15 cellular contexts compared by ENCODE assay signal in genomic region chr14:74599201-74599809, GRCh38. TPM values are rescaled to one million over a fixed set of nuclear protein-coding genes. Genes with fewer than 3 reads are reported as not detected.
DNase-seq lines count a peak whose midpoint lies in the region; ATAC-seq, FAIRE-seq and TF ChIP-seq lines count a peak whose summit lies in the region.
"Had no signal": no experiment of that assay in that cellular context is flagged by ENCODE, and none has a peak within 500 bp of the region (broad histone marks: within the 10 kb centered on the region; RNA-seq: fewer than 3 reads in every experiment).

No MANE protein-coding gene starts in this region.

- no peaks in the 10 kb centered on the region for H3K9me2 ChIP-seq in SK-N-SH

- H3K27ac Mint-ChIP-seq in CD8-positive, alpha-beta T cell, result no peak overlapping the region
- H3K27ac Mint-ChIP-seq: activated CD8-positive, alpha-beta memory T cell treated with anti-CD3 and anti-CD28 coated beads, Interleukin-2, amount 10 ng/mL, durations not matched to agents 7 days and 5 days; stimulated activated naive B cell treated with anti-CD40 and anti-IgM and Interleukin-4, amounts not matched to agents 10 μg/mL and 1 μg/mL and 100 μg/mL, for 72 hours had no signal

- CTCF ChIA-PET in SK-N-SH (lab: Yijun Ruan, JAX), result interaction anchor here (1.4 to 6.4 kb wide), 3 partner anchors 11 to 91 kb away, joined by 5 to 45 read pairs (median 36); partner anchors contain the start of gene LTBP2
- CTCF ChIA-PET in CD8-positive, alpha-beta T cell (lab: Charles Lee), result interaction anchor here (1.0 to 2.9 kb wide), 2 partner anchors 10 to 13 kb away, joined by 3 to 19 read pairs; no protein-coding TSS in a partner anchor

- TF ChIP-seq RAD21 in SK-N-SH (IDR thresholded peaks at IDR 0.05; ENCODE audit: low read length), result no peak

- ATAC-seq in SK-N-SH treated with all-trans-retinoic acid at 6 μM for 48 hours (no peak), aorta (ENCODE audit: low FRiP score) (peak; percentile 23), GM21825 (IDR thresholded peaks at IDR 0.05; ENCODE audit: unreplicated experiment) (no peak)
- no peak for ATAC-seq in CD8-positive, alpha-beta T cell
- ATAC-seq: A549; activated CD8-positive, alpha-beta memory T cell treated with anti-CD3 and anti-CD28 coated beads, Interleukin-2, amount 10 ng/mL, durations not matched to agents 7 days and 5 days; effector memory CD8-positive, alpha-beta T cell; naive thymus-derived CD8-positive, alpha-beta T cell; stimulated activated naive B cell treated with anti-CD40 and anti-IgM and Interleukin-4, amounts not matched to agents 10 μg/mL and 1 μg/mL and 100 μg/mL, for 72 hours had no signal

- no peaks in the 10 kb centered on the region for H3K4me1 Mint-ChIP-seq in CD8-positive, alpha-beta T cell (ENCODE audit: low read depth)
- H3K4me1 Mint-ChIP-seq: activated CD8-positive, alpha-beta memory T cell treated with anti-CD3 and anti-CD28 coated beads, Interleukin-2, amount 10 ng/mL, durations not matched to agents 7 days and 5 days had no signal

- no peaks in the 10 kb centered on the region for H3K9me3 ChIP-seq in SK-N-SH
- H3K9me3 ChIP-seq in left ventricle myocardium inferior (replicated peaks), result no peaks in the 10 kb centered on the region
- no peaks in the 10 kb centered on the region for H3K9me3 ChIP-seq in parathyroid adenoma (ENCODE audit: control insufficient read depth, low read length)
- no peaks in the 10 kb centered on the region for H3K9me3 ChIP-seq in aorta (ENCODE audit: control insufficient read depth, low read length)
- H3K9me3 ChIP-seq in CD8-positive, alpha-beta T cell (ENCODE audit: low read length), result no peaks in the 10 kb centered on the region
- H3K9me3 ChIP-seq: A549 had no signal

- no peaks in the 10 kb centered on the region for H3K27me3 Mint-ChIP-seq in CD8-positive, alpha-beta T cell (ENCODE audit: low read depth)

- H3K9ac ChIP-seq in SK-N-SH, result no peak overlapping the region
- no peak overlapping the region for H3K9ac ChIP-seq in parathyroid adenoma

- H3K36me3 ChIP-seq in SK-N-SH (replicated peaks in 1 of 2; ENCODE audit: control insufficient read depth in 1 of 2, insufficient read depth in 2 of 2, low read length in 1 of 2) (peaks cover 18 to 39% of the 10 kb centered on the region in 2 experiments), left ventricle myocardium inferior (no peaks in the 10 kb centered on the region), parathyroid adenoma (ENCODE audit: control insufficient read depth, insufficient read depth, low read length) (no peaks in the 10 kb centered on the region), aorta (ENCODE audit: control insufficient read depth in 1 of 2, insufficient read depth in 2 of 2, low read length in 1 of 2) (peaks cover 0 to 1% of the 10 kb centered on the region in 2 donors)
- no peaks in the 10 kb centered on the region for H3K36me3 ChIP-seq in CD8-positive, alpha-beta T cell (ENCODE audit: insufficient read depth, low read length)

- no peak overlapping the region for H3K4me3 ChIP-seq in SK-N-SH (ENCODE audit: low read depth in 2 of 2, low read length in 1 of 2)
- no peak overlapping the region for H3K4me3 ChIP-seq in left ventricle myocardium inferior
- H3K4me3 ChIP-seq in parathyroid adenoma (ENCODE audit: low read depth, low read length), result no peak overlapping the region
- no peak overlapping the region for H3K4me3 ChIP-seq in aorta (ENCODE audit: low read length in 2 of 2)
- no peak overlapping the region for H3K4me3 ChIP-seq in CD8-positive, alpha-beta T cell (ENCODE audit: low read depth, low read length)
- H3K4me3 ChIP-seq: A549, PC-9 had no signal

- POLR2A ChIA-PET in SK-N-SH (lab: Yijun Ruan, JAX), result interaction anchor here (0.7 kb wide), 1 partner anchor 106 kb away, joined by 3 read pairs; the partner anchor contains the start of genes ISCA2 and NPC2
- POLR2A ChIA-PET in CD8-positive, alpha-beta T cell (lab: Charles Lee), result interaction anchor here (0.6 kb wide), 1 partner anchor 150 kb away, joined by 3 read pairs; no protein-coding TSS in a partner anchor

- H3K4me2 ChIP-seq in SK-N-SH, result no peak overlapping the region
- no peak overlapping the region for H3K4me2 ChIP-seq in parathyroid adenoma (ENCODE audit: low read length)
- H3K4me2 ChIP-seq: A549, PC-9 had no signal

- FAIRE-seq in urothelium cell line (lab: Jason Lieb, UNC), result no peak
- FAIRE-seq: A549, TTC549 had no signal

- H3K36me3 Mint-ChIP-seq in CD8-positive, alpha-beta T cell, result no peaks in the 10 kb centered on the region
- H3K36me3 Mint-ChIP-seq: activated CD8-positive, alpha-beta memory T cell treated with anti-CD3 and anti-CD28 coated beads, Interleukin-2, amount 10 ng/mL, durations not matched to agents 7 days and 5 days; naive thymus-derived CD8-positive, alpha-beta T cell had no signal

- no peaks in the 10 kb centered on the region for H3K9me3 Mint-ChIP-seq in CD8-positive, alpha-beta T cell
- H3K9me3 Mint-ChIP-seq: effector memory CD8-positive, alpha-beta T cell; naive thymus-derived CD8-positive, alpha-beta T cell; stimulated activated naive B cell treated with anti-CD40 and anti-IgM and Interleukin-4, amounts not matched to agents 10 μg/mL and 1 μg/mL and 100 μg/mL, for 72 hours had no signal

- DNase-seq in SK-N-SH, result no peak
- DNase-seq in left ventricle myocardium inferior, result no peak
- DNase-seq in aorta, result peak in 1 of 2 donors; percentile 63
- no peak for DNase-seq in CD8-positive, alpha-beta T cell
- no peak for DNase-seq in urothelium cell line (ENCODE audit: low spot score)
- DNase-seq: activated CD8-positive, alpha-beta memory T cell treated with anti-CD3 and anti-CD28 coated beads, Interleukin-2, amount 10 ng/mL, durations not matched to agents 7 days and 5 days; effector memory CD8-positive, alpha-beta T cell; PC-9; stimulated activated naive B cell treated with anti-CD40 and anti-IgM and Interleukin-4, amounts not matched to agents 10 μg/mL and 1 μg/mL and 100 μg/mL, for 72 hours had no signal

- peaks cover 15 to 50% of the 10 kb centered on the region in 2 experiments; a peak in 2 of 4 replicates for H3K4me1 ChIP-seq in SK-N-SH (ENCODE audit: control insufficient read depth in 1 of 2, insufficient read depth in 2 of 2, low read depth in 1 of 2, low read length in 1 of 2)
- H3K4me1 ChIP-seq in left ventricle myocardium inferior, result peaks cover 58% of the 10 kb centered on the region
- H3K4me1 ChIP-seq in parathyroid adenoma, result peaks cover 6% of the 10 kb centered on the region
- H3K4me1 ChIP-seq in aorta (ENCODE audit: control insufficient read depth in 1 of 2, insufficient read depth in 2 of 2, low read length in 2 of 2), result peaks cover 0 to 4% of the 10 kb centered on the region in 2 donors
- H3K4me1 ChIP-seq in CD8-positive, alpha-beta T cell (ENCODE audit: insufficient read depth, low read length), result no peaks in the 10 kb centered on the region
- H3K4me1 ChIP-seq: A549 had no signal

- H2AFZ ChIP-seq in SK-N-SH (ENCODE audit: low read depth) (no peak overlapping the region), parathyroid adenoma (peak overlapping the region; percentile 64)
- H2AFZ ChIP-seq: PC-9 had no signal

- TF ChIP-seq EP300 in SK-N-SH (IDR thresholded peaks at IDR 0.05; ENCODE audit: borderline replicate concordance in 1 of 2, low read depth in 1 of 2, low read length in 1 of 2), result no peak

- peaks cover 100% of the 10 kb centered on the region for H3K79me2 ChIP-seq in SK-N-SH (ENCODE audit: insufficient read depth)
- H3K79me2 ChIP-seq in parathyroid adenoma, result no peaks in the 10 kb centered on the region

- intact Hi-C loops in left ventricle myocardium inferior (cut with micrococcal nuclease), result no loop called here
- intact Hi-C loops in aorta (cut with DNase I), result loop anchor here in 1 of 2 donors (5.0 kb wide), 1 partner anchor 47 kb away; no protein-coding TSS in a partner anchor
- intact Hi-C loops in CD8-positive, alpha-beta T cell (cut with DNase I, micrococcal nuclease), result no loop called here

- peaks cover 10% of the 10 kb centered on the region; the same call in 1 of the 2 replicates for H4K20me1 ChIP-seq in SK-N-SH (ENCODE audit: insufficient read depth)

- H3K27ac ChIP-seq in SK-N-SH (ENCODE audit: low read depth in 2 of 2, low read length in 1 of 2) (peak overlapping the region; percentile 33 to 50; a peak in 3 of 4 replicates), left ventricle myocardium inferior (replicated peaks) (peak overlapping the region; percentile 70), parathyroid adenoma (no peak overlapping the region), aorta (ENCODE audit: low read depth in 1 of 2, low read length in 2 of 2) (peak overlapping the region; percentile 13 to 47)
- H3K27ac ChIP-seq in CD8-positive, alpha-beta T cell (ENCODE audit: low read depth, low read length), result no peak overlapping the region
- H3K27ac ChIP-seq: PC-9 had no signal

- H3K27me3 ChIP-seq in SK-N-SH (ENCODE audit: insufficient read depth), result no peaks in the 10 kb centered on the region
- no peaks in the 10 kb centered on the region for H3K27me3 ChIP-seq in left ventricle myocardium inferior (ENCODE audit: low read depth)
- no peaks in the 10 kb centered on the region for H3K27me3 ChIP-seq in parathyroid adenoma (ENCODE audit: control insufficient read depth, insufficient read depth, low read length)
- H3K27me3 ChIP-seq in aorta (ENCODE audit: control insufficient read depth in 1 of 2, insufficient read depth in 2 of 2, low read length in 1 of 2), result no peaks in the 10 kb centered on the region
- no peaks in the 10 kb centered on the region for H3K27me3 ChIP-seq in CD8-positive, alpha-beta T cell (ENCODE audit: insufficient read depth, low read length)

- H3F3A ChIP-seq in SK-N-SH (replicated peaks; ENCODE audit: insufficient read depth), result peaks cover 36% of the 10 kb centered on the region

- TF ChIP-seq CTCF in SK-N-SH (IDR thresholded peaks at IDR 0.05) (no peak), left ventricle myocardium inferior (IDR thresholded peaks at IDR 0.05; ENCODE audit: borderline replicate concordance) (no peak), parathyroid adenoma (IDR thresholded peaks at IDR 0.05) (no peak)
- no peak for TF ChIP-seq CTCF in CD8-positive, alpha-beta T cell (IDR thresholded peaks at IDR 0.05)

- WGBS in SK-N-SH (ENCODE audit: low lambda C conversion rate), result 84% methylated on average over 11 of the region's 12 CpGs
- WGBS in aorta, 2 donors, result 7 to 13% methylated on average over 12 of the region's 12 CpGs

- H3K4me3 Mint-ChIP-seq in CD8-positive, alpha-beta T cell, result no peak overlapping the region
- H3K4me3 Mint-ChIP-seq: activated CD8-positive, alpha-beta memory T cell treated with anti-CD3 and anti-CD28 coated beads, Interleukin-2, amount 10 ng/mL, durations not matched to agents 7 days and 5 days; effector memory CD8-positive, alpha-beta T cell; naive thymus-derived CD8-positive, alpha-beta T cell; stimulated activated naive B cell treated with anti-CD40 and anti-IgM and Interleukin-4, amounts not matched to agents 10 μg/mL and 1 μg/mL and 100 μg/mL, for 72 hours had no signal

TF ChIP-seq in SK-N-SH, 30 proteins besides CTCF, POLR2A, EP300 and RAD21 (continues in another document):
- no peak for TF ChIP-seq GATA2 (CRISPR knock-in tag; IDR thresholded peaks at IDR 0.05)

RNA-seq across cellular contexts. Expression of gene LTBP2, which starts 12.7 kb away (rescaled TPM):
- polyA plus RNA-seq in SK-N-SH (2012; rRNA removed), result 34.4 and 58.8 TPM in 2 replicates
- polyA plus RNA-seq in SK-N-SH (2012; cell fraction: cytosol; rRNA removed), result 30.9 and 41.3 TPM in 2 replicates
- 136 and 138 TPM in 2 replicates for polyA plus RNA-seq in SK-N-SH (2012; cell fraction: nucleus; rRNA removed)
- total RNA-seq in left ventricle myocardium inferior, result 26.5 TPM
- 100 to 1,000 TPM; 209 to 363 TPM for total RNA-seq in aorta
- polyA plus RNA-seq in aorta, result 100 to 1,000 TPM in 1 of 2 donors, 10 to 100 TPM in 1; 40.4 to 247 TPM
- total RNA-seq in CD8-positive, alpha-beta T cell, result under 1 TPM; 0.44 to 0.81 TPM

Comparison
In these comparisons a context has a peak if more than half of its experiments do, and no peak if none do; other contexts are left out.
1. H3K27ac ChIP-seq: peak in SK-N-SH (2 of 2), left ventricle myocardium inferior (single experiment) and aorta (2 of 2); none in parathyroid adenoma (single experiment) and CD8-positive, alpha-beta T cell (single experiment).
2. RNA of gene LTBP2, which starts 12.7 kb away (total RNA-seq): 209 to 363 TPM in aorta and 26.5 TPM in left ventricle myocardium inferior (single experiment); 0.44 to 0.81 TPM in CD8-positive, alpha-beta T cell; every median in the first group is over 10 times any median in the second.